Comparison of ENCODE assay signal across 1 cellular context in genomic region chr12:22254450-22254849, GRCh38.
TF ChIP-seq lines count a peak whose summit lies in the region.

No MANE protein-coding gene starts in this region.

TF ChIP-seq in WTC11, 78 proteins besides CTCF, POLR2A, EP300 and RAD21 (continued from another document):
- TF ChIP-seq PREB (CRISPR knock-in tag; IDR thresholded peaks at IDR 0.05; ENCODE audit: borderline replicate concordance) = no peak
- TF ChIP-seq ZNF396 (CRISPR knock-in tag; IDR thresholded peaks at IDR 0.05; ENCODE audit: borderline replicate concordance) = no peak
- no peak for TF ChIP-seq AFF4 (CRISPR knock-in tag; IDR thresholded peaks at IDR 0.05; ENCODE audit: borderline replicate concordance)
